8 cellular contexts compared by ENCODE assay signal in the genomic region with DNA sequence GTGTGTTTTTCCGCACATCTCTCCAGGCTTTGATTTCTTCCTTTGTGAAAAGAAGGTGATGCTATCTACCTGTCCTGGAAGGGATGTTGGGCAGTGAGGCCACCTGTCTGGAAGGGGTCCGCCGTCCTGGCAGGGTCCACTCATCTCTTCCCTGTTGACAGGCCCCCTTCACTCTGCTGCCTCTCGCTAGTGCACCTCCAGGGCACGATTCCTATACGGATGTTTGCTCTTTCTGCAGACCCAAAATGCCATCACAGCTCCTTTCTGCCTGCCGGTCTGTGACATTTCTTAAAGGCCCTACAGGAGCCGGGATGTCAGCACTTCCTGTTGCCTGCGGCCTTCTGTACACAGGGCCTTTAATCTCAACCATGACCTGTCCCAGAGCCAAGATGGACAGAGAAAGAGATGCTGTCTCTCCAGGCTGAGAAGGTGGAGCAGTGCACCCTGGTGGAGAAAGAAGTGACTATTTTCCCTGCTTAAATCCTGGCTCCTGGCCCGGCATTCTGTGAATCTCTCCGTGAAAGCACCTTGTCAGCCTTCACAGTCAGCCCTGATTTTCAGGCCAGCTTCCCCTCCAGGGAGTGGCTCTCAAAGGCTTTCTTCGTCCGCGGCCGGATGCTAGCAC. TPM values are rescaled to one million over a fixed set of nuclear protein-coding genes. Genes with fewer than 3 reads are reported as not detected.
DNase-seq lines count a peak whose midpoint lies in the region; ATAC-seq and TF ChIP-seq lines count a peak whose summit lies in the region.

No MANE protein-coding gene starts in this region.

- H3K27ac ChIP-seq in transverse colon: peak overlapping the region; percentile 32 to 74 (median 52)

- TF ChIP-seq POLR2A in transverse colon (IDR thresholded peaks at IDR 0.05): no peak

- no peak for TF ChIP-seq EP300 in transverse colon (IDR thresholded peaks at IDR 0.05; ENCODE audit: low read depth)

- whole genome bisulfite sequencing in transverse colon (ENCODE audit: low coverage in 1 of 2), 2 donors: 58 to 97% methylated on average over 6 to 15 of the region's 15 CpGs

- no peak for ATAC-seq in HG02885 (IDR thresholded peaks at IDR 0.05; ENCODE audit: poor library complexity, unreplicated experiment)

- peaks cover 0 to 50% (median 23%) of the 10 kb centered on the region in 4 donors for H3K4me1 ChIP-seq in transverse colon

- H3K36me3 ChIP-seq in transverse colon: no peaks in the 10 kb centered on the region

- H3K9me3 ChIP-seq in transverse colon: no peaks in the 10 kb centered on the region

- DNase-seq in DMS53 (lab: John Stamatoyannopoulos, UW): peak; percentile 46
- no peak for DNase-seq in DMS53 treated with DMSO at 0.1 percent for 48 hours (lab: John Stamatoyannopoulos, UW; ENCODE audit: unreplicated experiment)
- peak; percentile 22 for DNase-seq in astrocyte of the spinal cord (ENCODE audit: low read depth, low spot score)
- peak; percentile 85 for DNase-seq in iPS-NIHi7 (ENCODE audit: extremely low spot score)
- DNase-seq in transverse colon: peak; percentile 54
- DNase-seq in activated CD4-positive, alpha-beta T cell treated with anti-CD3 and anti-CD28 coated beads for 4 hours: no peak
- DNase-seq in activated CD8-positive, alpha-beta memory T cell treated with anti-CD3 and anti-CD28 coated beads, Interleukin-2, amount 50 U/mL, for 48 hours: no peak

- no peaks in the 10 kb centered on the region for H3K27me3 ChIP-seq in transverse colon

- TF ChIP-seq CTCF in astrocyte of the spinal cord (IDR thresholded peaks at IDR 0.05; ENCODE audit: low read depth, low read length) (peak; percentile 44), transverse colon (IDR thresholded peaks at IDR 0.05) (peak in 4 of 5 experiments; percentile 15 to 51 (median 40))

- in situ Hi-C loops in astrocyte of the spinal cord (cut with HindIII; ENCODE audit: low sequenced_read_pairs): no loop called here
- in situ Hi-C loops in transverse colon (cut with MboI; ENCODE audit: low pct_ligation_motif_present in 1 of 4, low pct_unique_long_range_greater_than_20kb in 1 of 4, low sequenced_read_pairs in 3 of 4): no loop called here

- intact Hi-C loops in transverse colon (cut with DNase I; ENCODE audit: low total_unique reads): no loop called here

- H3K4me3 ChIP-seq in astrocyte of the spinal cord (ENCODE audit: low read depth, low read length): no peak overlapping the region
- no peak overlapping the region for H3K4me3 ChIP-seq in transverse colon

RNA-seq across cellular contexts. Expression of a gene that starts 7.4 kb away (rescaled TPM):
- 100 to 1,000 TPM; 243 to 431 (median 364) TPM for total RNA-seq in transverse colon

Comparison
In these comparisons a context has a peak if more than half of its experiments do, and no peak if none do; other contexts are left out.
1. DNase-seq: peak in DMS53 (single experiment), astrocyte of the spinal cord (single experiment), iPS-NIHi7 (single experiment) and transverse colon (single experiment); none in DMS53 treated with DMSO at 0.1 percent for 48 hours (single experiment), activated CD4-positive, alpha-beta T cell treated with anti-CD3 and anti-CD28 coated beads for 4 hours (0 of 2) and activated CD8-positive, alpha-beta memory T cell treated with anti-CD3 and anti-CD28 coated beads, Interleukin-2, amount 50 U/mL, for 48 hours (single experiment).